ENCODE assay signal across 8 cellular contexts in genomic region chr11:34356918-34357645, GRCh38. TPM values are rescaled to one million over a fixed set of nuclear protein-coding genes. Genes with fewer than 3 reads are reported as not detected.
DNase-seq lines count a peak whose midpoint lies in the region; ATAC-seq and TF ChIP-seq lines count a peak whose summit lies in the region.

No MANE protein-coding gene starts in this region.

- intact Hi-C loops in esophagus muscularis mucosa (cut with DNase I), result loop anchor here (5.0 kb wide), 1 partner anchor 305 kb away; the partner anchor contains the start of gene CAPRIN1

- WGBS in esophagus muscularis mucosa, result 0% methylated on average over 2 of the region's 82 CpGs

- H3K27ac Mint-ChIP-seq in activated T-cell treated with anti-CD3 and anti-CD28 coated beads, Interleukin-2, amount 50 U/mL, for 24 hours, result no peak overlapping the region
- H3K27ac Mint-ChIP-seq in stimulated activated naive CD8-positive, alpha-beta T cell treated with anti-CD3 and anti-CD28 coated beads, Interleukin-15, amount 100 ng/mL, for 72 hours, result no peak overlapping the region

- TF ChIP-seq EP300 in esophagus muscularis mucosa (IDR thresholded peaks at IDR 0.05), result no peak

- no peak overlapping the region for H3K9ac ChIP-seq in DND-41 (ENCODE audit: low read depth, low read length)

- peak overlapping the region; percentile 54 for H3K4me2 ChIP-seq in DND-41 (ENCODE audit: insufficient read depth, low read length)

- DNase-seq in DND-41 (no peak), HCEC 1CT (peak; percentile 63), NCI-H69 (lab: John Stamatoyannopoulos, UW) (peak; percentile 82), esophagus muscularis mucosa (ENCODE audit: extremely low spot score) (peak; percentile 91)
- peak; percentile 75 for DNase-seq in activated T-cell treated with anti-CD3 and anti-CD28 coated beads, Interleukin-2, amount 50 U/mL, for 24 hours
- peak; percentile 62 to 67 for DNase-seq in stimulated activated naive CD8-positive, alpha-beta T cell treated with anti-CD3 and anti-CD28 coated beads, Interleukin-15, amount 100 ng/mL, for 72 hours

- H3K27ac ChIP-seq in DND-41 (ENCODE audit: low read length) (no peak overlapping the region), esophagus muscularis mucosa (replicated peaks in 1 of 4) (peak overlapping the region; percentile 84 to 90 (median 86)), muscle layer of duodenum (ENCODE audit: low read length) (no peak overlapping the region)

- no peaks in the 10 kb centered on the region for H3K9me3 Mint-ChIP-seq in activated T-cell treated with anti-CD3 and anti-CD28 coated beads, Interleukin-2, amount 50 U/mL, for 24 hours
- H3K9me3 Mint-ChIP-seq in stimulated activated naive CD8-positive, alpha-beta T cell treated with anti-CD3 and anti-CD28 coated beads, Interleukin-15, amount 100 ng/mL, for 72 hours, result no peaks in the 10 kb centered on the region

- H3K36me3 ChIP-seq in DND-41 (ENCODE audit: insufficient read depth, low read length), result no peaks in the 10 kb centered on the region
- no peaks in the 10 kb centered on the region for H3K36me3 ChIP-seq in esophagus muscularis mucosa
- H3K36me3 ChIP-seq in muscle layer of duodenum (ENCODE audit: control insufficient read depth in 1 of 2, insufficient read depth in 2 of 2, low read length in 2 of 2), result no peaks in the 10 kb centered on the region

- H3K4me1 Mint-ChIP-seq in activated T-cell treated with anti-CD3 and anti-CD28 coated beads, Interleukin-2, amount 50 U/mL, for 24 hours (ENCODE audit: low read depth), result peaks cover 31% of the 10 kb centered on the region
- H3K4me1 Mint-ChIP-seq in stimulated activated naive CD8-positive, alpha-beta T cell treated with anti-CD3 and anti-CD28 coated beads, Interleukin-15, amount 100 ng/mL, for 72 hours, result peaks cover 35% of the 10 kb centered on the region

- H3K27me3 ChIP-seq in DND-41 (ENCODE audit: insufficient read depth, low read length, poor library complexity) (peaks cover 4% of the 10 kb centered on the region), esophagus muscularis mucosa (peaks cover 0 to 3% (median 0%) of the 10 kb centered on the region in 4 donors), muscle layer of duodenum (ENCODE audit: low read depth, low read length) (peaks cover 4% of the 10 kb centered on the region)

- no peaks in the 10 kb centered on the region for H3K79me2 ChIP-seq in DND-41 (ENCODE audit: insufficient read depth, low read length)

- H3K4me3 Mint-ChIP-seq in activated T-cell treated with anti-CD3 and anti-CD28 coated beads, Interleukin-2, amount 50 U/mL, for 24 hours, result peak overlapping the region; percentile 72
- peak overlapping the region; percentile 87 to 93 for H3K4me3 Mint-ChIP-seq in stimulated activated naive CD8-positive, alpha-beta T cell treated with anti-CD3 and anti-CD28 coated beads, Interleukin-15, amount 100 ng/mL, for 72 hours

- no peak overlapping the region for H2AFZ ChIP-seq in DND-41 (ENCODE audit: low read depth, low read length)

- peaks cover 51% of the 10 kb centered on the region for H3K27me3 Mint-ChIP-seq in activated T-cell treated with anti-CD3 and anti-CD28 coated beads, Interleukin-2, amount 50 U/mL, for 24 hours
- H3K27me3 Mint-ChIP-seq in stimulated activated naive CD8-positive, alpha-beta T cell treated with anti-CD3 and anti-CD28 coated beads, Interleukin-15, amount 100 ng/mL, for 72 hours, result peaks cover 67% of the 10 kb centered on the region

- no peaks in the 10 kb centered on the region for H3K36me3 Mint-ChIP-seq in activated T-cell treated with anti-CD3 and anti-CD28 coated beads, Interleukin-2, amount 50 U/mL, for 24 hours (ENCODE audit: low read depth)

- H3K9me3 ChIP-seq in DND-41 (ENCODE audit: insufficient read depth, low read length, severe bottlenecking), result no peaks in the 10 kb centered on the region
- no peaks in the 10 kb centered on the region for H3K9me3 ChIP-seq in esophagus muscularis mucosa
- no peaks in the 10 kb centered on the region for H3K9me3 ChIP-seq in muscle layer of duodenum (ENCODE audit: control insufficient read depth in 1 of 2, low read length in 2 of 2)

- no peak for TF ChIP-seq CTCF in DND-41 (IDR thresholded peaks at IDR 0.05; ENCODE audit: borderline replicate concordance, extremely low read depth, low read length, poor library complexity, severe bottlenecking)
- peak in 1 of 3 experiments; percentile 18 for TF ChIP-seq CTCF in esophagus muscularis mucosa (IDR thresholded peaks at IDR 0.05)

- no peak for ATAC-seq in DND-41 (ENCODE audit: insufficient read depth, low read depth)
- peak; percentile 58 for ATAC-seq in stimulated activated naive CD8-positive, alpha-beta T cell treated with anti-CD3 and anti-CD28 coated beads, Interleukin-15, amount 100 ng/mL, for 72 hours
- ATAC-seq in HG03280 (IDR thresholded peaks at IDR 0.05; ENCODE audit: unreplicated experiment), result no peak

- 0 out of 2 replicates have a peak, but pooled peaks cover 3% of the 10 kb centered on the region for H4K20me1 ChIP-seq in DND-41 (ENCODE audit: insufficient read depth, low read length)

- H3K4me1 ChIP-seq in DND-41 (ENCODE audit: insufficient read depth, low read length), result peaks cover 18% of the 10 kb centered on the region
- H3K4me1 ChIP-seq in esophagus muscularis mucosa, result peaks cover 27 to 46% (median 39%) of the 10 kb centered on the region in 4 donors
- H3K4me1 ChIP-seq in muscle layer of duodenum (ENCODE audit: control insufficient read depth in 1 of 2, insufficient read depth in 2 of 2, low read length in 2 of 2), result peaks cover 9 to 30% of the 10 kb centered on the region in 2 donors

- H3K4me3 ChIP-seq in DND-41 (ENCODE audit: low read depth in 1 of 2, low read length in 2 of 2) (no peak overlapping the region), esophagus muscularis mucosa (peak overlapping the region; percentile 64 to 79 (median 68)), muscle layer of duodenum (ENCODE audit: low read depth in 1 of 2, low read length in 2 of 2) (peak overlapping the region; percentile 68 to 83)

- TF ChIP-seq POLR2A in esophagus muscularis mucosa (IDR thresholded peaks at IDR 0.05; ENCODE audit: low read depth), result no peak

RNA-seq across cellular contexts. Expression of gene ABTB2, which starts 0.7 kb away (rescaled TPM):
- 1 to 10 TPM; 5.0 to 8.0 (median 7.2) TPM for total RNA-seq in esophagus muscularis mucosa

Comparison
In these comparisons a context has a peak if more than half of its experiments do, and no peak if none do; other contexts are left out.
1. H3K27ac ChIP-seq: peak in esophagus muscularis mucosa (4 of 4); none in DND-41 (single experiment) and muscle layer of duodenum (single experiment).
2. H3K4me3 ChIP-seq: peak in esophagus muscularis mucosa (4 of 4) and muscle layer of duodenum (2 of 2); none in DND-41 (0 of 2).